ENCODE assay signal across 28 cellular contexts in the genomic region with DNA sequence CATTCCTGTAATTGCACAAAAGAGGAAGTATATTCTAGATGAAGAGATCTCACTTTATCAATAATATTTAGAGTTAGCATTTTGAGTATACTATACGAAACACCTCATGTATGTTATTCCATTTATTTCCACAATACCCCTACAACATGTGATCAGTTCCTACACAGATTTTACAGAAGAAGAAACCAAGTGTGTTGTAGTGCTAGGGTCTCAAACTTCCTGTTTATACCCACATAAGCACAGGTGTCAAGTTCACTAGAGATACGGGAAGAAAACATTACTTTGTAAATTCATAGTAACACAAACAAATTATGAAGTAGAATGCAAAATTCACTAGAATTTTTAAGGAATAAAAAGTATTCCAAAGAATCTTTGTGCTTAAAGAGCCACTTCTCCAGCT.
"Had no signal": no experiment of that assay in that cellular context is flagged by ENCODE, and none has a peak within 500 bp of the region (broad histone marks: within the 10 kb centered on the region; RNA-seq: fewer than 3 reads in every experiment).

No MANE protein-coding gene starts in this region.

- H3K27me3 ChIP-seq: gastrocnemius medialis, sigmoid colon, testis, tibial artery had no signal

- ATAC-seq: esophagus mucosa; gastrocnemius medialis; left lobe of liver; mucosa of descending colon; naive thymus-derived CD4-positive, alpha-beta T cell; psoas muscle; right cardiac atrium; stimulated activated memory B cell treated with anti-CD40 and anti-IgM and Interleukin-4, amounts not matched to agents 10 μg/mL and 1 μg/mL and 100 μg/mL, for 72 hours; stimulated activated naive CD8-positive, alpha-beta T cell treated with anti-CD3 and anti-CD28 coated beads, Interleukin-15, Interleukin-2, amounts not matched to agents 100 U/mL and 50 U/mL, for 24 hours had no signal

- FAIRE-seq: kidney had no signal

- H3K27me3 Mint-ChIP-seq: dendritic cell treated with granulocyte-macrophage colony-stimulating factor and Interleukin-4, amounts not matched to agents 40 ng/mL and 50 ng/mL, for 4 days; naive thymus-derived CD4-positive, alpha-beta T cell; stimulated activated memory B cell treated with anti-CD40 and anti-IgM and Interleukin-4, amounts not matched to agents 10 μg/mL and 1 μg/mL and 100 μg/mL, for 72 hours; type B pancreatic cell had no signal

- H3K4me3 Mint-ChIP-seq: dendritic cell treated with granulocyte-macrophage colony-stimulating factor and Interleukin-4, amounts not matched to agents 40 ng/mL and 50 ng/mL, for 4 days; endodermal cell; mesothelial cell of epicardium; naive thymus-derived CD4-positive, alpha-beta T cell; nephron progenitor cell; stimulated activated memory B cell treated with anti-CD40 and anti-IgM and Interleukin-4, amounts not matched to agents 10 μg/mL and 1 μg/mL and 100 μg/mL, for 72 hours; type B pancreatic cell had no signal

- H3K36me3 Mint-ChIP-seq: stimulated activated memory B cell treated with anti-CD40 and anti-IgM and Interleukin-4, amounts not matched to agents 10 μg/mL and 1 μg/mL and 100 μg/mL, for 72 hours had no signal

- H3K9me3 Mint-ChIP-seq: dendritic cell treated with granulocyte-macrophage colony-stimulating factor and Interleukin-4, amounts not matched to agents 40 ng/mL and 50 ng/mL, for 4 days; endodermal cell; mesothelial cell of epicardium; nephron progenitor cell; stimulated activated memory B cell treated with anti-CD40 and anti-IgM and Interleukin-4, amounts not matched to agents 10 μg/mL and 1 μg/mL and 100 μg/mL, for 72 hours; type B pancreatic cell had no signal

- H3K27ac ChIP-seq: epithelial cell of prostate, gastrocnemius medialis, psoas muscle, sigmoid colon, testis, tibial artery had no signal

- H3K27ac Mint-ChIP-seq: dendritic cell treated with granulocyte-macrophage colony-stimulating factor and Interleukin-4, amounts not matched to agents 40 ng/mL and 50 ng/mL, for 4 days; endodermal cell; mesothelial cell of epicardium; nephron progenitor cell; stimulated activated memory B cell treated with anti-CD40 and anti-IgM and Interleukin-4, amounts not matched to agents 10 μg/mL and 1 μg/mL and 100 μg/mL, for 72 hours; type B pancreatic cell had no signal

- DNase-seq: effector CD8-positive, alpha-beta T cell; endodermal cell; foreskin fibroblast; gastrocnemius medialis; head of caudate nucleus; kidney; mesenchymal stem cell; mucosa of descending colon; naive thymus-derived CD4-positive, alpha-beta T cell; nephron progenitor cell; nucleus accumbens; psoas muscle; right cardiac atrium; sigmoid colon; stimulated activated CD4-positive, alpha-beta T cell treated with anti-CD3 and anti-CD28 coated beads, Interleukin-2, amount 100 ng/mL, for 24 hours; stimulated activated CD4-positive, alpha-beta T cell treated with anti-CD3 and anti-CD28 coated beads, Interleukin-4, amount 100 ng/mL, for 24 hours; stimulated activated naive CD8-positive, alpha-beta T cell treated with anti-CD3 and anti-CD28 coated beads, Interleukin-15, Interleukin-2, amounts not matched to agents 100 U/mL and 50 U/mL, for 24 hours; substantia nigra; testis; tibial artery had no signal

- H3K36me3 ChIP-seq: gastrocnemius medialis had no signal

- H3K4me1 ChIP-seq: tibial artery had no signal

- H3K4me3 ChIP-seq: gastrocnemius medialis, lung, mucosa of descending colon, psoas muscle, sigmoid colon, testis, tibial artery had no signal

- H3K4me1 Mint-ChIP-seq: endodermal cell had no signal

- H3K9me3 ChIP-seq: gastrocnemius medialis, mucosa of descending colon, psoas muscle, sigmoid colon, testis, tibial artery had no signal
